8 cellular contexts compared by ENCODE assay signal in the genomic region with DNA sequence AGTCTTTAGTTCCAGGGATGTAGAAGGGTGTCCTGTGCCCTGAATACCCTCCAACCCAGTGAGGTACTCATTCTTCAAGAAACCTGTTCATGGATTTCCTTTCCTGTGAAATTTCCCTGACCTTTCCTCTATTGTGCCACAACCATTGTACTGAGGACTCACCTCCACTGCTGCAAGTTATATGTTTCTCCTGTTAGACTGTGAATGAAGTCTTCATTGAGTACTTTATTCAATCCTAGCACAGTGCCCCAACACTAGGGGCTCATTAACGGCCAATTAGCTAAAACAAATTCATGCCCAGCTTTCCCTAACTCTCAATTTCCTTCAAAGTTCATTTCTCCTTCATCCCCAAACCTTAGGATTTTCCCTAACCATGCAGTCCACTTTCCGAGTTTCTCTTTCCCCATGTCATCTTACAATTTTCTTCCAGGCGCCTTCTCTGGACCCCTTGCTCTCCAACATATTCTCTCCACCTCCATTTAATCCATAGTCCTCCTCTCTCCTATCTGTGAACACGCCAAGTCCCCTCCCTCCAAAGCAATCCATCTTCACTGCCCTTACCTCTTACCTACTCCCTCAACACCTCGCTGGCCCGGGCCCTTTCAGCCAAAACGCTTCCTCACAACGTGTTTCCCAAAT. TPM values are rescaled to one million over a fixed set of nuclear protein-coding genes. Genes with fewer than 3 reads are reported as not detected.
DNase-seq lines count a peak whose midpoint lies in the region; TF ChIP-seq lines count a peak whose summit lies in the region.

No MANE protein-coding gene starts in this region.

- H3K36me3 Mint-ChIP-seq in CD8-positive, alpha-beta memory T cell, result peaks cover 0 to 37% (median 7%) of the 10 kb centered on the region in 3 donors
- peaks cover 5% of the 10 kb centered on the region for H3K36me3 Mint-ChIP-seq in neural crest cell (ENCODE audit: low read depth)

- peaks cover 62 to 71% (median 67%) of the 10 kb centered on the region in 3 donors for H3K4me1 Mint-ChIP-seq in CD8-positive, alpha-beta memory T cell
- H3K4me1 Mint-ChIP-seq in neural crest cell, result peaks cover 51% of the 10 kb centered on the region

- no peak for DNase-seq in CD8-positive, alpha-beta memory T cell
- no peak for DNase-seq in NB4 (ENCODE audit: low read depth)
- DNase-seq in neural crest cell (ENCODE audit: low read depth, low spot score), result no peak
- no peak for DNase-seq in hepatic stellate cell (ENCODE audit: low spot score)
- no peak for DNase-seq in activated effector memory CD4-positive, alpha-beta T cell treated with Interleukin-2 at 50 U/mL for 16 hours
- no peak for DNase-seq in SIG-M5 treated with dmso at 0.1 percent for 504 hours (lab: John Stamatoyannopoulos, UW; ENCODE audit: unreplicated experiment)
- no peak for DNase-seq in NCI-H1092 treated with DMSO at 0.1 percent for 48 hours (lab: John Stamatoyannopoulos, UW)

- peak overlapping the region; percentile 64 to 94 (median 84) for H3K27ac Mint-ChIP-seq in CD8-positive, alpha-beta memory T cell
- peak overlapping the region; percentile 79 for H3K27ac Mint-ChIP-seq in neural crest cell (ENCODE audit: unreplicated experiment)

- H3K9me3 Mint-ChIP-seq in CD8-positive, alpha-beta memory T cell, result no peaks in the 10 kb centered on the region
- H3K9me3 Mint-ChIP-seq in neural crest cell, result no peaks in the 10 kb centered on the region

- H3K9me3 ChIP-seq in CD8-positive, alpha-beta memory T cell (ENCODE audit: low read length), result no peaks in the 10 kb centered on the region
- no peaks in the 10 kb centered on the region for H3K9me3 ChIP-seq in ectodermal cell (ENCODE audit: control insufficient read depth, low read length)

- CTCF ChIA-PET in CD8-positive, alpha-beta memory T cell (lab: Charles Lee), result interaction anchor here (1.1 to 1.4 kb wide), 2 partner anchors 9 to 163 kb away, joined by 3 to 5 read pairs; no protein-coding TSS in a partner anchor

- TF ChIP-seq CTCF in NB4 (IDR thresholded peaks at IDR 0.05; ENCODE audit: low read depth, low read length) (no peak), neural crest cell (conservative IDR thresholded peaks at IDR 0.05) (no peak)

- peak overlapping the region; percentile 80 for H3K4me3 ChIP-seq in CD8-positive, alpha-beta memory T cell (ENCODE audit: low read length)
- peak overlapping the region; percentile 80 for H3K4me3 ChIP-seq in NB4 (ENCODE audit: low read depth, low read length)
- H3K4me3 ChIP-seq in ectodermal cell (ENCODE audit: insufficient read depth, low read depth, low read length), result peak overlapping the region; percentile 78

- peaks cover 50% of the 10 kb centered on the region for H3K4me1 ChIP-seq in CD8-positive, alpha-beta memory T cell (ENCODE audit: insufficient read depth, low read length)
- H3K4me1 ChIP-seq in ectodermal cell (ENCODE audit: control insufficient read depth, insufficient read depth, low read length), result peaks cover 15% of the 10 kb centered on the region

- WGBS in ectodermal cell, 2 experiments, result 1 to 2% methylated on average over 8 of the region's 8 CpGs

- peak overlapping the region; percentile 80 for H3K27ac ChIP-seq in CD8-positive, alpha-beta memory T cell (ENCODE audit: low read depth, low read length)
- no peak overlapping the region for H3K27ac ChIP-seq in ectodermal cell (ENCODE audit: insufficient read depth, low read depth, low read length, poor library complexity, severe bottlenecking)

- peaks cover 0 to 7% of the 10 kb centered on the region in 2 donors for H3K27me3 Mint-ChIP-seq in CD8-positive, alpha-beta memory T cell
- peaks cover 17% of the 10 kb centered on the region for H3K27me3 Mint-ChIP-seq in neural crest cell (ENCODE audit: low read depth)

- peak overlapping the region; percentile 80 to 100 (median 93) for H3K4me3 Mint-ChIP-seq in CD8-positive, alpha-beta memory T cell
- H3K4me3 Mint-ChIP-seq in neural crest cell, result peak overlapping the region; percentile 96

- no peak for TF ChIP-seq POLR2A in NB4 (IDR thresholded peaks at IDR 0.05; ENCODE audit: extremely low read depth, insufficient read length)

- no peaks in the 10 kb centered on the region for H3K27me3 ChIP-seq in CD8-positive, alpha-beta memory T cell (ENCODE audit: insufficient read depth, low read length, poor library complexity, severe bottlenecking)
- no peaks in the 10 kb centered on the region for H3K27me3 ChIP-seq in ectodermal cell (ENCODE audit: control insufficient read depth, insufficient read depth, low read length, poor library complexity, severe bottlenecking)

- POLR2A ChIA-PET in CD8-positive, alpha-beta memory T cell (lab: Charles Lee), result interaction anchor here (1.6 to 3.4 kb wide), 3 partner anchors 71 to 248 kb away, joined by 6 to 25 read pairs (median 7); a partner anchor contains a TSS

- H3K36me3 ChIP-seq in CD8-positive, alpha-beta memory T cell (ENCODE audit: insufficient read depth, low read length), result no peaks in the 10 kb centered on the region
- no peaks in the 10 kb centered on the region for H3K36me3 ChIP-seq in ectodermal cell (ENCODE audit: control insufficient read depth, insufficient read depth, low read length)

RNA-seq across cellular contexts. Expression of a gene that starts 1.3 kb away (rescaled TPM):
- 10 to 100 TPM; 32.0 to 35.6 TPM for total RNA-seq in CD8-positive, alpha-beta memory T cell
- 45.3 TPM for polyA plus RNA-seq in CD8-positive, alpha-beta memory T cell
- polyA plus RNA-seq in ectodermal cell (2013, experiment 1 of 4), result 43.4 TPM
- polyA plus RNA-seq in ectodermal cell (2013, experiment 2 of 4), result 52.5 TPM
- 39.7 TPM for polyA plus RNA-seq in ectodermal cell (2013, experiment 3 of 4)
- 44.1 TPM for polyA plus RNA-seq in ectodermal cell (2013, experiment 4 of 4)
- total RNA-seq in neural crest cell, result 52.8 and 54.3 TPM in 2 replicates
